9 cellular contexts compared by ENCODE assay signal in the genomic region with DNA sequence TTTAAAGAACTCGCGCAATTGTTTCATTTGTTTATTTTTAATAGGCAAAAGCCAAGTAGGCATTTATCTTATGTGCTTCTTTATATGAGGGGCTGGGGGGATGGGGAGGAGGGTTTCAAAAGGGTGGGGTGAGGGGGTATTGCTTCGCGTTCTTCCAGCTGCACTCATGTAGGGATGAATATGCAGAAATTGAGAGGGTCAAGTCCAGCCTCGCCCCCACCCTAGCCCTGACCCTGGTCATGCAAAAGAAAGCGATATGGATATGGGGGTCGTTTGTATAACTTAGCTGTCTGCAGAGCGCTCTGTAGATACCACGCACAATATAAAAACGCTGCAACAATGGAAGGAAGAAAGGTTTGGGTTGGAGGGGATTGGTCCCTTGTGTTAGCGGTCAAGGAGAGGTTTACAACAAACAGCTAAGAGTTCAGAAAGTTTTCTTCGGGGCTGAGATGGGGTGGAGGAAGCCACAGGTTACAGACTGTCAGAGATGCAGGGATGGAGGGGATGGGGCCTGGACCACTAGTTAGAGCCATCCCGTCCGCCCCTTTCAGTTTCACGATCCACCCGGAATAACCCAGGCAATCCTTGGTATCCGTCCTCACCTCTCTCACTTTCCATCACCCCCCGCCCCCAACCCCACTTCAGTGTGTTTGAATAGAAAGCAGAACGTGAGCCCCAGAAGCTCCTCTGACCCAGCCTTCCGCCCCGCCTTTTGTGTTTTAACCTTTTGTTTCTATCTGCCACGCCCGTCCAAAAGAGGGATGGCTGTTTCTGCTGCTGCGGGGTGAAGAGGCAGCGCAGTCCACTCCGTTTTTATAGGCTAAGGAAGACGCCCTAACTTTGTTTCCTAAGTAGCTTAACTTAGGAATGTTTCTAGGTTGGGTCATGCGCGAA.
A peak's percentile ranks its signal among the peaks of the same experiment; 100 is the strongest.
DNase-seq lines count a peak whose midpoint lies in the region; ATAC-seq and TF ChIP-seq lines count a peak whose summit lies in the region.
"Had no signal": no experiment of that assay in that cellular context is flagged by ENCODE, and none has a peak within 500 bp of the region (broad histone marks: within the 10 kb centered on the region; RNA-seq: fewer than 3 reads in every experiment).

No MANE protein-coding gene starts in this region.

- H3K9me3 ChIP-seq in mucosa of descending colon (no peaks in the 10 kb centered on the region), vagina (no peaks in the 10 kb centered on the region)

- H3K4me1 Mint-ChIP-seq in chondrocyte (ENCODE audit: low read depth), result peaks cover 37% of the 10 kb centered on the region

- H3K27me3 ChIP-seq in vagina, result no peaks in the 10 kb centered on the region

- peak; percentile 10 for ATAC-seq in mucosa of descending colon

- no peak for TF ChIP-seq POLR2A in vagina (IDR thresholded peaks at IDR 0.05)

- H3K9me3 Mint-ChIP-seq in chondrocyte (ENCODE audit: low read depth), result no peaks in the 10 kb centered on the region

- peaks cover 18% of the 10 kb centered on the region for H3K27me3 Mint-ChIP-seq in chondrocyte (ENCODE audit: low read depth)

- H3K4me1 ChIP-seq in mucosa of descending colon (ENCODE audit: low read depth) (peaks cover 20% of the 10 kb centered on the region), vagina (peaks cover 26% of the 10 kb centered on the region)

- no peak overlapping the region for H3K4me3 ChIP-seq in mucosa of descending colon
- H3K4me3 ChIP-seq in vagina, result peak overlapping the region; percentile 56 to 62

- intact Hi-C loops in mucosa of descending colon (cut with DNase I, micrococcal nuclease) (loop anchor here in 1 of 2 donors (10.0 kb wide), 1 partner anchor 88 kb away; no protein-coding TSS in a partner anchor), vagina (cut with DNase I) (loop anchor here (10.0 kb wide), 1 partner anchor 72 kb away; a partner anchor contains a TSS)

- no peak for TF ChIP-seq CTCF in chondrocyte (IDR thresholded peaks at IDR 0.05)
- TF ChIP-seq CTCF in mucosa of descending colon (IDR thresholded peaks at IDR 0.05), result no peak
- TF ChIP-seq CTCF in vagina (IDR thresholded peaks at IDR 0.05), result no peak

- H3K4me3 Mint-ChIP-seq in chondrocyte (ENCODE audit: unreplicated experiment), result peak overlapping the region; percentile 86

- no peak overlapping the region for H3K27ac Mint-ChIP-seq in chondrocyte (ENCODE audit: unreplicated experiment)

- DNase-seq in stimulated activated CD4-positive, alpha-beta T cell treated with anti-CD3 and anti-CD28 coated beads, Interleukin-15, amount 100 ng/mL, for 24 hours, result peak; percentile 7
- no peak for DNase-seq in stimulated activated CD4-positive, alpha-beta T cell treated with anti-CD3 and anti-CD28 coated beads, Interleukin-1b, Interleukin-23, amount 100 ng/mL, for 48 hours
- no peak for DNase-seq in chondrocyte (ENCODE audit: low spot score)
- DNase-seq in mucosa of descending colon, result peak in 1 of 3 donors; percentile 9
- no peak for DNase-seq in vagina (ENCODE audit: extremely low spot score in 2 of 2)
- DNase-seq in HT-29 (ENCODE audit: low spot score), result no peak
- no peak for DNase-seq in AG20443 (ENCODE audit: low spot score)
- DNase-seq in NCI-H1092 (lab: John Stamatoyannopoulos, UW), result no peak
- DNase-seq: SW 1271 had no signal

- no peaks in the 10 kb centered on the region for H3K36me3 ChIP-seq in mucosa of descending colon (ENCODE audit: low read depth)
- no peaks in the 10 kb centered on the region for H3K36me3 ChIP-seq in vagina

- H3K36me3 Mint-ChIP-seq in chondrocyte (ENCODE audit: low read depth), result no peaks in the 10 kb centered on the region

- peak overlapping the region; percentile 54 for H3K27ac ChIP-seq in vagina
